25 cellular contexts compared by ENCODE assay signal in genomic region chr14:100681111-100681510, GRCh38. TPM values are rescaled to one million over a fixed set of nuclear protein-coding genes. Genes with fewer than 3 reads are reported as not detected.
DNase-seq lines count a peak whose midpoint lies in the region; ATAC-seq, FAIRE-seq and TF ChIP-seq lines count a peak whose summit lies in the region.
"Had no signal": no experiment of that assay in that cellular context is flagged by ENCODE, and none has a peak within 500 bp of the region (broad histone marks: within the 10 kb centered on the region; RNA-seq: fewer than 3 reads in every experiment).

No MANE protein-coding gene starts in this region.

- H3K23me2 ChIP-seq in H1 (ENCODE audit: low read depth, low read length), result no peaks in the 10 kb centered on the region

- H3K9ac ChIP-seq in H1 (replicated peaks in 1 of 4; ENCODE audit: extremely low read depth in 1 of 4, low read depth in 3 of 4, low read length in 3 of 4) (no peak overlapping the region), neural progenitor cell (no peak overlapping the region)

- no peak overlapping the region for H3K14ac ChIP-seq in H1 (ENCODE audit: insufficient read length)

- H2BK12ac ChIP-seq in H1 (ENCODE audit: low read depth, low read length), result no peak overlapping the region

- 94% methylated on average over 13 of the region's 13 CpGs; no CpG with 5 or more reads in 1 of the 2 experiments for WGBS in H1 (ENCODE audit: extremely low coverage in 1 of 2, insufficient coverage in 1 of 2, insufficient read length in 1 of 2, insufficient replicate concordance in 2 of 2, low coverage in 1 of 2, low lambda C conversion rate in 2 of 2, missing lambda C conversion rate in 1 of 2), 2 experiments
- 76 to 84% methylated on average over 13 of the region's 13 CpGs for WGBS in tibial nerve, 2 donors

- H2BK15ac ChIP-seq in H1 (ENCODE audit: low read length), result no peak overlapping the region

- no peak overlapping the region for H2BK5ac ChIP-seq in H1 (ENCODE audit: low read depth, low read length)

- TF ChIP-seq CTCF in NB4 (IDR thresholded peaks at IDR 0.05; ENCODE audit: low read depth, low read length), result no peak
- TF ChIP-seq CTCF in H1 (IDR thresholded peaks at IDR 0.05; ENCODE audit: control extremely low read depth in 1 of 3, insufficient read depth in 1 of 3, low read depth in 1 of 3, low read length in 3 of 3), result no peak
- no peak for TF ChIP-seq CTCF in neural progenitor cell (IDR thresholded peaks at IDR 0.05)
- TF ChIP-seq CTCF in tibial nerve (IDR thresholded peaks at IDR 0.05), result no peak

- H3K79me1 ChIP-seq in H1 (ENCODE audit: low read depth, low read length), result no peaks in the 10 kb centered on the region

- FAIRE-seq in H1 (lab: Jason Lieb, UNC), result no peak

- H3K27me3 Mint-ChIP-seq in neural progenitor cell (ENCODE audit: insufficient read depth, low read depth), result peaks cover 20% of the 10 kb centered on the region
- H3K27me3 Mint-ChIP-seq: CD4-positive, CD25-positive, alpha-beta regulatory T cell had no signal

- H3K36me3 ChIP-seq in H1 (ENCODE audit: control insufficient read depth in 2 of 4, insufficient read depth in 4 of 4, low read length in 3 of 4) (no peaks in the 10 kb centered on the region), neural progenitor cell (no peaks in the 10 kb centered on the region), tibial nerve (no peaks in the 10 kb centered on the region)
- H3K36me3 ChIP-seq: gastrocnemius medialis, suprapubic skin had no signal

- no peak overlapping the region for H3K4ac ChIP-seq in H1 (replicated peaks; ENCODE audit: insufficient read length, low read depth, low read length)

- H2BK20ac ChIP-seq in H1 (ENCODE audit: low read length), result no peak overlapping the region

- no peak overlapping the region for H4K5ac ChIP-seq in H1 (ENCODE audit: insufficient read length, low read depth, low read length)

- no peak overlapping the region for H3K23ac ChIP-seq in H1 (ENCODE audit: insufficient read length)

- ATAC-seq in GM19328 (IDR thresholded peaks at IDR 0.05; ENCODE audit: unreplicated experiment), result no peak
- ATAC-seq: activated T-cell treated with anti-CD3 and anti-CD28 coated beads, Interleukin-2, amount 50 U/mL, for 72 hours; esophagus mucosa; gastrocnemius medialis; left ventricle myocardium superior; mucosa of descending colon; stimulated activated naive B cell treated with anti-CD40 and anti-IgM and Interleukin-4, amounts not matched to agents 10 μg/mL and 1 μg/mL and 100 μg/mL, for 72 hours had no signal

- H3K4me1 ChIP-seq in H1 (replicated peaks in 1 of 4; ENCODE audit: control insufficient read depth in 3 of 4, insufficient read depth in 4 of 4, low read length in 3 of 4), result peaks cover 0 to 5% (median 3%) of the 10 kb centered on the region in 4 experiments; a peak in 2 of 7 replicates
- H3K4me1 ChIP-seq in neural progenitor cell, result peaks cover 20% of the 10 kb centered on the region
- H3K4me1 ChIP-seq in tibial nerve, result peaks cover 0 to 50% (median 29%) of the 10 kb centered on the region in 4 donors

- H3F3A ChIP-seq in neural progenitor cell (ENCODE audit: low read depth), result peaks cover 4% of the 10 kb centered on the region

- POLR2A ChIA-PET in H1 (lab: Charles Lee; ENCODE audit: partially characterized antibody), result no interaction called here

- no peak overlapping the region for H2AK5ac ChIP-seq in H1 (ENCODE audit: low read depth, low read length)

- TF ChIP-seq EP300 in H1 (IDR thresholded peaks at IDR 0.05; ENCODE audit: borderline replicate concordance in 1 of 2, low read depth in 2 of 2, low read length in 2 of 2), result no peak
- TF ChIP-seq EP300 in tibial nerve (IDR thresholded peaks at IDR 0.05), result no peak

- DNase-seq in NB4 (ENCODE audit: low read depth), result no peak
- DNase-seq in H1 (ENCODE audit: low read depth in 1 of 2, low spot score in 2 of 2), result no peak
- no peak for DNase-seq in neural progenitor cell (ENCODE audit: low spot score)
- DNase-seq in tibial nerve (ENCODE audit: low spot score in 2 of 2), result no peak
- no peak for DNase-seq in putamen (ENCODE audit: low spot score)
- DNase-seq in middle frontal gyrus (ENCODE audit: extremely low spot score, low spot score), result no peak
- DNase-seq: activated CD4-positive, alpha-beta T cell treated with anti-CD3 and anti-CD28 coated beads for 4 hours; activated naive CD4-positive, alpha-beta T cell treated with Interleukin-2 at 50 U/mL for 16 hours; activated T-cell treated with anti-CD3 and anti-CD28 coated beads, Interleukin-2, amount 50 U/mL, for 72 hours; amniotic stem cell; CD4-positive, CD25-positive, alpha-beta regulatory T cell; gastrocnemius medialis; hypothalamus; mucosa of descending colon; NCI-H1694 treated with DMSO at 0.1 percent for 48 hours; NCI-H69; stimulated activated CD4-positive, alpha-beta T cell treated with anti-CD3 and anti-CD28 coated beads, Interleukin-4, amount 100 ng/mL, for 1 hour; stimulated activated naive B cell treated with anti-CD40 and anti-IgM and Interleukin-4, amounts not matched to agents 10 μg/mL and 1 μg/mL and 100 μg/mL, for 72 hours had no signal

- peak overlapping the region; percentile 88 for H3K27ac Mint-ChIP-seq in neural progenitor cell
- H3K27ac Mint-ChIP-seq: activated T-cell treated with anti-CD3 and anti-CD28 coated beads, Interleukin-2, amount 50 U/mL, for 72 hours; stimulated activated naive B cell treated with anti-CD40 and anti-IgM and Interleukin-4, amounts not matched to agents 10 μg/mL and 1 μg/mL and 100 μg/mL, for 72 hours had no signal

- no peaks in the 10 kb centered on the region for H3K79me2 ChIP-seq in H1 (ENCODE audit: control insufficient read depth in 1 of 2, insufficient read depth in 2 of 2, low read length in 2 of 2)
- H3K79me2 ChIP-seq in neural progenitor cell (ENCODE audit: low read depth), result no peaks in the 10 kb centered on the region

- H3K9me3 Mint-ChIP-seq in neural progenitor cell, result no peaks in the 10 kb centered on the region
- H3K9me3 Mint-ChIP-seq: activated T-cell treated with anti-CD3 and anti-CD28 coated beads, Interleukin-2, amount 50 U/mL, for 72 hours; CD4-positive, CD25-positive, alpha-beta regulatory T cell; stimulated activated naive B cell treated with anti-CD40 and anti-IgM and Interleukin-4, amounts not matched to agents 10 μg/mL and 1 μg/mL and 100 μg/mL, for 72 hours had no signal

- H4K8ac ChIP-seq in H1 (ENCODE audit: extremely low read depth, insufficient read depth, low read length), result no peak overlapping the region

- no peak overlapping the region for H4K91ac ChIP-seq in H1 (replicated peaks; ENCODE audit: insufficient read length, low read length)

- no peak for TF ChIP-seq RAD21 in H1 (IDR thresholded peaks at IDR 0.05 in 1 of 2, conservative IDR thresholded peaks at IDR 0.05 in 1 of 2; ENCODE audit: low read depth in 2 of 2, low read length in 2 of 2)

- peak overlapping the region; percentile 17 for H3K4me3 Mint-ChIP-seq in neural progenitor cell
- H3K4me3 Mint-ChIP-seq: activated T-cell treated with anti-CD3 and anti-CD28 coated beads, Interleukin-2, amount 50 U/mL, for 72 hours; CD4-positive, CD25-positive, alpha-beta regulatory T cell; stimulated activated naive B cell treated with anti-CD40 and anti-IgM and Interleukin-4, amounts not matched to agents 10 μg/mL and 1 μg/mL and 100 μg/mL, for 72 hours had no signal

- TF ChIP-seq POLR2A in NB4 (IDR thresholded peaks at IDR 0.05; ENCODE audit: extremely low read depth, insufficient read length), result no peak
- TF ChIP-seq POLR2A in H1 (IDR thresholded peaks at IDR 0.05; ENCODE audit: control extremely low read depth in 1 of 2, low read depth in 2 of 2, low read length in 2 of 2), result no peak
- TF ChIP-seq POLR2A in tibial nerve (IDR thresholded peaks at IDR 0.05), result no peak

- no peak overlapping the region for H3K18ac ChIP-seq in H1 (ENCODE audit: extremely low read depth, low read length)

- H3K4me1 Mint-ChIP-seq in neural progenitor cell, result peaks cover 48% of the 10 kb centered on the region
- H3K4me1 Mint-ChIP-seq: stimulated activated naive B cell treated with anti-CD40 and anti-IgM and Interleukin-4, amounts not matched to agents 10 μg/mL and 1 μg/mL and 100 μg/mL, for 72 hours had no signal

- H3K27ac ChIP-seq in H1 (ENCODE audit: low read depth, low read length), result no peak overlapping the region
- H3K27ac ChIP-seq in neural progenitor cell, result no peak overlapping the region
- peak overlapping the region in 3 of 4 donors; percentile 55 to 73 (median 63) for H3K27ac ChIP-seq in tibial nerve
- H3K27ac ChIP-seq: suprapubic skin had no signal

- H3K4me2 ChIP-seq in H1 (ENCODE audit: insufficient read depth in 1 of 2, low read depth in 2 of 2, low read length in 2 of 2) (no peak overlapping the region), neural progenitor cell (no peak overlapping the region)

- H2BK120ac ChIP-seq in H1 (replicated peaks; ENCODE audit: low read depth, low read length), result no peak overlapping the region

- H3K9me3 ChIP-seq in H1 (ENCODE audit: insufficient read depth in 2 of 2, low read depth in 1 of 2, low read length in 1 of 2) (no peaks in the 10 kb centered on the region), neural progenitor cell (ENCODE audit: low read depth) (no peaks in the 10 kb centered on the region), tibial nerve (no peaks in the 10 kb centered on the region)
- H3K9me3 ChIP-seq: gastrocnemius medialis, mucosa of descending colon, suprapubic skin had no signal

- CTCF ChIA-PET in H1 (lab: Charles Lee; ENCODE audit: partially characterized antibody), result interaction anchor here (0.5 to 1.8 kb wide), 4 partner anchors 10 to 29 kb away, joined by 3 to 6 read pairs (median 3); no protein-coding TSS in a partner anchor

- no peak overlapping the region for H3K56ac ChIP-seq in H1 (replicated peaks; ENCODE audit: insufficient read length, low read depth, low read length)

- H4K20me1 ChIP-seq in H1 (replicated peaks in 1 of 2; ENCODE audit: control insufficient read depth in 1 of 2, insufficient read depth in 2 of 2, low read length in 2 of 2) (no peaks in the 10 kb centered on the region), neural progenitor cell (ENCODE audit: low read depth) (no peaks in the 10 kb centered on the region)

- 0 out of 7 replicates have a peak, but pooled peaks cover 0 to 1% (median 0%) of the 10 kb centered on the region in 4 experiments for H3K27me3 ChIP-seq in H1 (replicated peaks in 1 of 4; ENCODE audit: control insufficient read depth in 3 of 4, extremely low read depth in 1 of 4, insufficient read depth in 3 of 4, low read length in 3 of 4)
- no peaks in the 10 kb centered on the region for H3K27me3 ChIP-seq in neural progenitor cell
- H3K27me3 ChIP-seq in tibial nerve, result no peaks in the 10 kb centered on the region

- H2AFZ ChIP-seq in H1 (ENCODE audit: low read length) (0 out of 2 replicates have a peak overlapping the region, but pooled peaks have one; percentile 3), neural progenitor cell (replicated peaks) (no peak overlapping the region)

- no peaks in the 10 kb centered on the region for H3K36me3 Mint-ChIP-seq in neural progenitor cell
- H3K36me3 Mint-ChIP-seq: CD4-positive, CD25-positive, alpha-beta regulatory T cell; stimulated activated naive B cell treated with anti-CD40 and anti-IgM and Interleukin-4, amounts not matched to agents 10 μg/mL and 1 μg/mL and 100 μg/mL, for 72 hours had no signal

- H3K4me3 ChIP-seq in NB4 (ENCODE audit: low read depth, low read length), result peak overlapping the region; percentile 64
- H3K4me3 ChIP-seq in H1 (ENCODE audit: extremely low read depth in 1 of 4, insufficient read depth in 2 of 4, low read depth in 3 of 4, low read length in 4 of 4), result no peak overlapping the region
- H3K4me3 ChIP-seq in neural progenitor cell, result no peak overlapping the region
- no peak overlapping the region for H3K4me3 ChIP-seq in tibial nerve
- H3K4me3 ChIP-seq: coronary artery, gastrocnemius medialis, mucosa of descending colon, suprapubic skin had no signal

RNA-seq across cellular contexts. Expression of gene DLK1, which starts 45.6 kb away (rescaled TPM):
- 0.42 and 1.3 TPM in 2 replicates for total RNA-seq in H1 (2021; fragmentation: NEBNext Ultra II Directional; extraction: Animal tissue kit (Norgen Biotek cat#: 25700))
- polyA plus RNA-seq in H1 (2011; rRNA removed), result 2.4 and 7.1 TPM in 2 replicates
- 2.2 TPM for polyA plus RNA-seq in H1 (2011; cell fraction: cytosol; rRNA removed)
- polyA plus RNA-seq in H1 (2011; cell fraction: nucleus; rRNA removed), result 5.4 TPM
- 2.2 to 3.6 TPM (median 3.3 TPM) in 4 replicates for polyA plus RNA-seq in H1 (2012, experiment 1 of 2)
- 3.7 TPM for polyA plus RNA-seq in H1 (2012, experiment 2 of 2)
- 0.93 TPM for polyA plus RNA-seq in H1 (2013, experiment 1 of 2)
- polyA plus RNA-seq in H1 (2013, experiment 2 of 2), result 0.98 TPM
- polyA minus RNA-seq in H1 (2011; rRNA and poly(A)+ RNA removed), result 0.51 and 1.1 TPM in 2 replicates
- 2.1 TPM for polyA minus RNA-seq in H1 (2011; cell fraction: cytosol; rRNA and poly(A)+ RNA removed)
- polyA minus RNA-seq in H1 (2011; cell fraction: nucleus; rRNA and poly(A)+ RNA removed), result 0.80 TPM
- 312 and 1,018 TPM in 2 replicates for total RNA-seq in neural progenitor cell (ENCODE audit: low replicate concordance)
- not detected for total RNA-seq in tibial nerve
- total RNA-seq: activated T-cell treated with anti-CD3 and anti-CD28 coated beads, Interleukin-2, amount 50 U/mL, for 72 hours; CD4-positive, CD25-positive, alpha-beta regulatory T cell; HT1080; suprapubic skin; T-helper 2 cell treated with Interferon-gamma antibody and Interleukin-4, amounts not matched to agents 100 ng/mL and 5 ng/mL, for 36 hours had no signal
- polyA plus RNA-seq: CD4-positive, CD25-positive, alpha-beta regulatory T cell had no signal

Comparison
In these comparisons a context has a peak if more than half of its experiments do, and no peak if none do; other contexts are left out.
1. H3K27ac ChIP-seq: peak in tibial nerve (3 of 4); none in H1 (single experiment) and neural progenitor cell (single experiment).
2. RNA of gene DLK1, which starts 45.6 kb away (total RNA-seq): 312 to 1,018 TPM in neural progenitor cell; 0.42 to 1.3 TPM in H1 and not detected in tibial nerve; every median in the first group is over 100 times any median in the second.